Comparison of ENCODE assay signal across 36 cellular contexts in the genomic region with DNA sequence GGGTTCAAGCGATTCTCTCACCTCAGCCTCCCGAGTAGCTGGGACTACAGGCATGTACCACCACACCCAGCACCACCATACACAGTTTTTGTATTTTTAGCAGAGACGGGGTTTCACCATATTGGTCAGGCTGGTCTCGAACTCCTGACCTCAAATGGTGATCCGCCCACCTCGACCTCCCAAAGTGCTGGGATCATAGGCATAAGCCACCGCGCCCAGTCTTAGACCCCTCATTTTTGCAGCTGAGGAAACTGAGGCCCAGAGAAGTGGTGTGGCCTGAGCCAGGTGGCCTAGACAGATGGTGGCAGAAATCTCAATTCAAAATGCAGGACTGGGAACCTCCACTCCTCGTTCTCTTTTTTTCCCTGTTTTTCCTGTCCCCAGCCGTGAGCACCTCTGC. TPM values are rescaled to one million over a fixed set of nuclear protein-coding genes. Genes with fewer than 3 reads are reported as not detected.
"Had no signal": no experiment of that assay in that cellular context is flagged by ENCODE, and none has a peak within 500 bp of the region (broad histone marks: within the 10 kb centered on the region; RNA-seq: fewer than 3 reads in every experiment).

No MANE protein-coding gene starts in this region.

- H3K9me3 Mint-ChIP-seq: activated B cell treated with CpG ODN at 0.5 μM for 24 hours; activated CD4-positive, alpha-beta memory T cell treated with anti-CD3 and anti-CD28 coated beads for 36 hours; activated CD4-positive, alpha-beta T cell treated with anti-CD3 and anti-CD28 coated beads, Interleukin-2, amount 10 ng/mL, durations not matched to agents 24 days and 14 days; activated naive CD4-positive, alpha-beta T cell treated with anti-CD3 and anti-CD28 coated beads, Interleukin-2, amount 10 ng/mL, durations not matched to agents 7 days and 5 days; activated naive CD4-positive, alpha-beta T cell treated with anti-CD3 and anti-CD28 coated beads, Interleukin-2, amount 50 U/mL, for 24 hours; activated naive CD8-positive, alpha-beta T cell treated with anti-CD3 and anti-CD28 coated beads, Interleukin-2, amount 10 ng/mL, durations not matched to agents 7 days and 5 days; activated naive CD8-positive, alpha-beta T cell treated with anti-CD3 and anti-CD28 coated beads, Interleukin-2, amount 50 U/mL, for 24 hours; activated T-cell treated with anti-CD3 and anti-CD28 coated beads, Interleukin-2, amount 50 U/mL, for 72 hours; activated T-helper 1 cell treated with anti-CD3 and anti-CD28 coated beads, Interleukin-12 subunit alpha, Interleukin-12 subunit beta, Interleukin-2, Interleukin-4 antibody, amounts not matched to agents 30 ng/mL and 10 ng/mL and 1 ng/mL, durations not matched to agents 14 hours and 24 hours and 36 hours; activated T-helper 17 cell treated with anti-CD3 and anti-CD28 coated beads, Interleukin-2, amount 50 U/mL, for 72 hours; T-helper 1 cell treated with Interleukin-12 subunit alpha and Interleukin-12 subunit beta and Interleukin-4 antibody, amounts not matched to agents 30 μg/mL and 1 μg/mL, for 36 hours; T-helper 2 cell treated with Interferon-gamma antibody and Interleukin-4, amounts not matched to agents 5 μg/mL and 100 μg/mL, for 36 hours had no signal

- H3K27ac Mint-ChIP-seq: activated B cell treated with CpG ODN at 0.5 μM for 24 hours; activated CD4-positive, alpha-beta memory T cell treated with anti-CD3 and anti-CD28 coated beads for 36 hours; activated CD4-positive, alpha-beta T cell treated with anti-CD3 and anti-CD28 coated beads, Interleukin-2, amount 10 ng/mL, durations not matched to agents 24 days and 14 days; activated naive CD4-positive, alpha-beta T cell treated with anti-CD3 and anti-CD28 coated beads, Interleukin-2, amount 10 ng/mL, durations not matched to agents 7 days and 5 days; activated naive CD4-positive, alpha-beta T cell treated with anti-CD3 and anti-CD28 coated beads, Interleukin-2, amount 50 U/mL, for 24 hours; activated naive CD8-positive, alpha-beta T cell; activated naive CD8-positive, alpha-beta T cell treated with anti-CD3 and anti-CD28 coated beads, Interleukin-2, amount 10 ng/mL, durations not matched to agents 7 days and 5 days; activated naive CD8-positive, alpha-beta T cell treated with anti-CD3 and anti-CD28 coated beads, Interleukin-2, amount 50 U/mL, for 24 hours; activated T-cell treated with anti-CD3 and anti-CD28 coated beads, Interleukin-2, amount 50 U/mL, for 72 hours; activated T-helper 1 cell treated with anti-CD3 and anti-CD28 coated beads, Interleukin-12 subunit alpha, Interleukin-12 subunit beta, Interleukin-2, Interleukin-4 antibody, amounts not matched to agents 30 ng/mL and 10 ng/mL and 1 ng/mL, durations not matched to agents 14 hours and 24 hours and 36 hours; activated T-helper 17 cell treated with anti-CD3 and anti-CD28 coated beads, Interleukin-2, amount 50 U/mL, for 72 hours; T-helper 1 cell treated with Interleukin-12 subunit alpha and Interleukin-12 subunit beta and Interleukin-4 antibody, amounts not matched to agents 30 μg/mL and 1 μg/mL, for 36 hours; T-helper 2 cell treated with Interferon-gamma antibody and Interleukin-4, amounts not matched to agents 5 μg/mL and 100 μg/mL, for 36 hours had no signal

- H3K9me3 ChIP-seq: ascending aorta, body of pancreas, breast epithelium had no signal

- ATAC-seq: activated naive CD8-positive, alpha-beta T cell treated with anti-CD3 and anti-CD28 coated beads, Interleukin-2, amount 50 U/mL, for 24 hours; activated T-cell treated with anti-CD3 and anti-CD28 coated beads, Interleukin-2, amount 50 U/mL, for 72 hours; activated T-helper 17 cell treated with anti-CD3 and anti-CD28 coated beads, Interleukin-2, amount 50 U/mL, for 72 hours; body of pancreas had no signal

- H3K27me3 ChIP-seq: ascending aorta, body of pancreas, brain microvascular endothelial cell, breast epithelium had no signal

- H3K4me1 Mint-ChIP-seq: activated B cell treated with CpG ODN at 0.5 μM for 24 hours; activated naive CD8-positive, alpha-beta T cell treated with anti-CD3 and anti-CD28 coated beads, Interleukin-2, amount 10 ng/mL, durations not matched to agents 7 days and 5 days; activated naive CD8-positive, alpha-beta T cell treated with anti-CD3 and anti-CD28 coated beads, Interleukin-2, amount 50 U/mL, for 24 hours; activated T-helper 17 cell treated with anti-CD3 and anti-CD28 coated beads, Interleukin-2, amount 50 U/mL, for 72 hours had no signal

- H3K27me3 Mint-ChIP-seq: activated B cell treated with CpG ODN at 0.5 μM for 24 hours; activated CD4-positive, alpha-beta memory T cell treated with anti-CD3 and anti-CD28 coated beads for 36 hours; activated CD4-positive, alpha-beta T cell treated with anti-CD3 and anti-CD28 coated beads, Interleukin-2, amount 10 ng/mL, durations not matched to agents 24 days and 14 days; activated naive CD4-positive, alpha-beta T cell treated with anti-CD3 and anti-CD28 coated beads, Interleukin-2, amount 10 ng/mL, durations not matched to agents 7 days and 5 days; activated naive CD4-positive, alpha-beta T cell treated with anti-CD3 and anti-CD28 coated beads, Interleukin-2, amount 50 U/mL, for 24 hours; activated naive CD8-positive, alpha-beta T cell; activated naive CD8-positive, alpha-beta T cell treated with anti-CD3 and anti-CD28 coated beads, Interleukin-2, amount 10 ng/mL, durations not matched to agents 7 days and 5 days; activated naive CD8-positive, alpha-beta T cell treated with anti-CD3 and anti-CD28 coated beads, Interleukin-2, amount 50 U/mL, for 24 hours; activated T-helper 17 cell treated with anti-CD3 and anti-CD28 coated beads, Interleukin-2, amount 50 U/mL, for 72 hours had no signal

- H3K4me3 ChIP-seq: ascending aorta, body of pancreas, breast epithelium had no signal

- DNase-seq: activated B cell treated with CpG ODN at 0.5 μM for 24 hours; activated CD4-positive, alpha-beta memory T cell treated with anti-CD3 and anti-CD28 coated beads for 36 hours; activated CD4-positive, alpha-beta T cell treated with anti-CD3 and anti-CD28 coated beads for 4 hours; activated CD4-positive, alpha-beta T cell treated with anti-CD3 and anti-CD28 coated beads, Interleukin-2, amount 10 ng/mL, durations not matched to agents 24 days and 14 days; activated CD4-positive, alpha-beta T cell treated with anti-CD3 and anti-CD28 coated beads, Interleukin-2, amount 50 U/mL, for 1 hour; activated CD4-positive, alpha-beta T cell treated with anti-CD3 and anti-CD28 coated beads, Interleukin-2, amount 50 U/mL, for 4 hours; activated CD4-positive, CD25-positive, alpha-beta regulatory T cell treated with anti-CD3 and anti-CD28 coated beads, Interleukin-2, amount 50 U/mL, for 72 hours; activated CD8-positive, alpha-beta memory T cell treated with anti-CD3 and anti-CD28 coated beads, Interleukin-2, amount 50 U/mL, for 4 hours; activated effector memory CD4-positive, alpha-beta T cell treated with anti-CD3 and anti-CD28 coated beads, Interleukin-2, amount 50 U/mL, for 16 hours; activated naive CD4-positive, alpha-beta T cell treated with anti-CD3 and anti-CD28 coated beads, Interleukin-2, amount 10 ng/mL, durations not matched to agents 7 days and 5 days; activated naive CD4-positive, alpha-beta T cell treated with Interleukin-2 at 50 U/mL for 16 hours; activated naive CD8-positive, alpha-beta T cell treated with anti-CD3 and anti-CD28 coated beads, Interleukin-2, amount 10 ng/mL, durations not matched to agents 7 days and 5 days; activated naive CD8-positive, alpha-beta T cell treated with anti-CD3 and anti-CD28 coated beads, Interleukin-2, amount 50 U/mL, for 24 hours; activated T-cell treated with anti-CD3 and anti-CD28 coated beads for 4 hours; activated T-cell treated with anti-CD3 and anti-CD28 coated beads, Interleukin-2, amount 50 U/mL, for 1 hour; activated T-cell treated with anti-CD3 and anti-CD28 coated beads, Interleukin-2, amount 50 U/mL, for 72 hours; amygdala; anterior cingulate cortex; body of pancreas; brain microvascular endothelial cell; central memory CD4-positive, alpha-beta T cell; T-helper 1 cell; T-helper 2 cell; T-helper 9 cell had no signal

- FAIRE-seq: TTC549 had no signal

- H3K27ac ChIP-seq: ascending aorta, body of pancreas, brain microvascular endothelial cell, breast epithelium, VCaP had no signal

- H3K4me3 Mint-ChIP-seq: activated B cell treated with CpG ODN at 0.5 μM for 24 hours; activated CD4-positive, alpha-beta memory T cell treated with anti-CD3 and anti-CD28 coated beads for 36 hours; activated CD4-positive, alpha-beta T cell treated with anti-CD3 and anti-CD28 coated beads, Interleukin-2, amount 10 ng/mL, durations not matched to agents 24 days and 14 days; activated naive CD4-positive, alpha-beta T cell treated with anti-CD3 and anti-CD28 coated beads, Interleukin-2, amount 10 ng/mL, durations not matched to agents 7 days and 5 days; activated naive CD4-positive, alpha-beta T cell treated with anti-CD3 and anti-CD28 coated beads, Interleukin-2, amount 50 U/mL, for 24 hours; activated naive CD8-positive, alpha-beta T cell; activated naive CD8-positive, alpha-beta T cell treated with anti-CD3 and anti-CD28 coated beads, Interleukin-2, amount 10 ng/mL, durations not matched to agents 7 days and 5 days; activated naive CD8-positive, alpha-beta T cell treated with anti-CD3 and anti-CD28 coated beads, Interleukin-2, amount 50 U/mL, for 24 hours; activated T-cell treated with anti-CD3 and anti-CD28 coated beads, Interleukin-2, amount 50 U/mL, for 72 hours; activated T-helper 1 cell treated with anti-CD3 and anti-CD28 coated beads, Interleukin-12 subunit alpha, Interleukin-12 subunit beta, Interleukin-2, Interleukin-4 antibody, amounts not matched to agents 30 ng/mL and 10 ng/mL and 1 ng/mL, durations not matched to agents 14 hours and 24 hours and 36 hours; activated T-helper 17 cell treated with anti-CD3 and anti-CD28 coated beads, Interleukin-2, amount 50 U/mL, for 72 hours; T-helper 1 cell treated with Interleukin-12 subunit alpha and Interleukin-12 subunit beta and Interleukin-4 antibody, amounts not matched to agents 30 μg/mL and 1 μg/mL, for 36 hours; T-helper 2 cell treated with Interferon-gamma antibody and Interleukin-4, amounts not matched to agents 5 μg/mL and 100 μg/mL, for 36 hours had no signal

- H3K4me1 ChIP-seq: ascending aorta, body of pancreas, breast epithelium had no signal

RNA-seq across cellular contexts. Expression of gene FAM209A, which starts 12.6 kb away (rescaled TPM):
- total RNA-seq: ascending aorta, body of pancreas, cardiac septum, cerebellum had no signal

RNA-seq across cellular contexts. Expression of gene FAM209B, which starts 21.1 kb away (rescaled TPM):
- total RNA-seq: ascending aorta, body of pancreas, breast epithelium, cardiac septum, cerebellum had no signal
